Comparison of ENCODE assay signal across 8 cellular contexts in genomic region chr10:128150045-128150493, GRCh38. TPM values are rescaled to one million over a fixed set of nuclear protein-coding genes. Genes with fewer than 3 reads are reported as not detected.
DNase-seq lines count a peak whose midpoint lies in the region; ATAC-seq and TF ChIP-seq lines count a peak whose summit lies in the region.

No MANE protein-coding gene starts in this region.

- H3K9ac ChIP-seq in neuronal stem cell (ENCODE audit: low read depth, low read length, poor library complexity), result no peak overlapping the region

- H3K14ac ChIP-seq in neuronal stem cell (ENCODE audit: low read length), result peak overlapping the region; percentile 50

- H3K4me3 Mint-ChIP-seq in activated T-helper 2 cell treated with anti-CD3 and anti-CD28 coated beads, Interferon-gamma antibody, Interleukin-2, Interleukin-4, amounts not matched to agents 10 μg/mL and 5 μg/mL and 100 μg/mL, durations not matched to agents 14 hours and 24 hours and 36 hours (ENCODE audit: low read depth), result peak overlapping the region; percentile 65

- H3K27me3 ChIP-seq in foreskin keratinocyte (no peaks in the 10 kb centered on the region), neuronal stem cell (ENCODE audit: control insufficient read depth in 3 of 3, insufficient read depth in 3 of 3, low read depth in 1 of 3, low read length in 3 of 3) (peaks cover 0 to 49% (median 0%) of the 10 kb centered on the region in 3 experiments)

- no peak overlapping the region for H2AK5ac ChIP-seq in neuronal stem cell (ENCODE audit: low read depth, low read length)

- H3K79me1 ChIP-seq in neuronal stem cell (ENCODE audit: low read depth, low read length), result no peaks in the 10 kb centered on the region

- H2AFZ ChIP-seq in neuronal stem cell (ENCODE audit: low read length), result peak overlapping the region; percentile 78

- H3K4me1 ChIP-seq in foreskin keratinocyte (no peaks in the 10 kb centered on the region), neuronal stem cell (ENCODE audit: control insufficient read depth in 2 of 2, insufficient read depth in 1 of 2, low read depth in 1 of 2, low read length in 2 of 2) (peaks cover 0 to 4% of the 10 kb centered on the region in 2 donors)

- no peak overlapping the region for H3K4ac ChIP-seq in neuronal stem cell (ENCODE audit: low read length)

- H3K4me3 ChIP-seq in neuronal stem cell (ENCODE audit: low read length in 2 of 2), result peak overlapping the region; percentile 33 to 83

- intact Hi-C loops in activated T-helper 2 cell treated with anti-CD3 and anti-CD28 coated beads, Interferon-gamma antibody, Interleukin-2, Interleukin-4, amounts not matched to agents 10 μg/mL and 5 μg/mL and 100 μg/mL, durations not matched to agents 14 hours and 24 hours and 36 hours (cut with micrococcal nuclease), result loop anchor here (1.0 kb wide), 1 partner anchor 72 kb away; no protein-coding TSS in a partner anchor

- H3K18ac ChIP-seq in neuronal stem cell (ENCODE audit: low read length), result peak overlapping the region; percentile 89

- no peak overlapping the region for H2BK120ac ChIP-seq in neuronal stem cell (ENCODE audit: low read depth, low read length)

- H3K27ac Mint-ChIP-seq in activated T-helper 2 cell treated with anti-CD3 and anti-CD28 coated beads, Interferon-gamma antibody, Interleukin-2, Interleukin-4, amounts not matched to agents 10 μg/mL and 5 μg/mL and 100 μg/mL, durations not matched to agents 14 hours and 24 hours and 36 hours, result no peak overlapping the region

- H4K8ac ChIP-seq in neuronal stem cell (ENCODE audit: low read depth, low read length), result no peak overlapping the region

- H3K23ac ChIP-seq in neuronal stem cell (ENCODE audit: low read depth, low read length, poor library complexity), result peak overlapping the region; percentile 52

- H3K27me3 Mint-ChIP-seq in activated T-helper 2 cell treated with anti-CD3 and anti-CD28 coated beads, Interferon-gamma antibody, Interleukin-2, Interleukin-4, amounts not matched to agents 10 μg/mL and 5 μg/mL and 100 μg/mL, durations not matched to agents 14 hours and 24 hours and 36 hours (ENCODE audit: low read depth), result peaks cover 39% of the 10 kb centered on the region

- no peak overlapping the region for H4K91ac ChIP-seq in neuronal stem cell (ENCODE audit: low read depth, low read length, poor library complexity)

- H3K36me3 Mint-ChIP-seq in activated T-helper 2 cell treated with anti-CD3 and anti-CD28 coated beads, Interferon-gamma antibody, Interleukin-2, Interleukin-4, amounts not matched to agents 10 μg/mL and 5 μg/mL and 100 μg/mL, durations not matched to agents 14 hours and 24 hours and 36 hours (ENCODE audit: low read depth), result peaks cover 9% of the 10 kb centered on the region

- peak; percentile 78 for DNase-seq in OCI-M1 (lab: John Stamatoyannopoulos, UW)
- peak; percentile 72 for DNase-seq in activated T-helper 2 cell treated with anti-CD3 and anti-CD28 coated beads, Interferon-gamma antibody, Interleukin-2, Interleukin-4, amounts not matched to agents 10 μg/mL and 5 μg/mL and 100 μg/mL, durations not matched to agents 14 hours and 24 hours and 36 hours (ENCODE audit: low spot score)
- DNase-seq in foreskin keratinocyte, result peak in 1 of 2 donors; percentile 55
- DNase-seq in neuronal stem cell (ENCODE audit: low spot score), result peak; percentile 83
- DNase-seq in stromal cell of bone marrow (ENCODE audit: low read depth), result peak; percentile 28

- no peaks in the 10 kb centered on the region for H3K36me3 ChIP-seq in neuronal stem cell (replicated peaks in 1 of 2; ENCODE audit: control insufficient read depth in 2 of 2, insufficient read depth in 2 of 2, low read length in 2 of 2)

- peak overlapping the region; percentile 19 for H2BK5ac ChIP-seq in neuronal stem cell (ENCODE audit: low read length)

- H3K9me3 ChIP-seq in neuronal stem cell (replicated peaks in 1 of 2; ENCODE audit: control insufficient read depth in 2 of 2, insufficient read depth in 1 of 2, low read depth in 1 of 2, low read length in 2 of 2), result no peaks in the 10 kb centered on the region

- H2BK12ac ChIP-seq in neuronal stem cell (ENCODE audit: low read length), result no peak overlapping the region

- peaks cover 15% of the 10 kb centered on the region for H3K9me3 Mint-ChIP-seq in activated T-helper 2 cell treated with anti-CD3 and anti-CD28 coated beads, Interferon-gamma antibody, Interleukin-2, Interleukin-4, amounts not matched to agents 10 μg/mL and 5 μg/mL and 100 μg/mL, durations not matched to agents 14 hours and 24 hours and 36 hours

- no peak overlapping the region for H2BK15ac ChIP-seq in neuronal stem cell (ENCODE audit: low read length)

- TF ChIP-seq CTCF in C4-2B (conservative IDR thresholded peaks at IDR 0.05), result peak; percentile 99
- peak; percentile 99 for TF ChIP-seq CTCF in foreskin keratinocyte (conservative IDR thresholded peaks at IDR 0.05)

- H3K27ac ChIP-seq in C4-2B (no peak overlapping the region), foreskin keratinocyte (no peak overlapping the region), neuronal stem cell (replicated peaks; ENCODE audit: low read length) (no peak overlapping the region)

- ATAC-seq in GM19395 (IDR thresholded peaks at IDR 0.05; ENCODE audit: unreplicated experiment), result peak; percentile 91
- ATAC-seq in HG03520 (IDR thresholded peaks at IDR 0.05; ENCODE audit: unreplicated experiment), result peak; percentile 88
- peak; percentile 97 for ATAC-seq in foreskin keratinocyte

- peaks cover 19% of the 10 kb centered on the region for H3K4me1 Mint-ChIP-seq in activated T-helper 2 cell treated with anti-CD3 and anti-CD28 coated beads, Interferon-gamma antibody, Interleukin-2, Interleukin-4, amounts not matched to agents 10 μg/mL and 5 μg/mL and 100 μg/mL, durations not matched to agents 14 hours and 24 hours and 36 hours (ENCODE audit: low read depth)

- WGBS in neuronal stem cell (ENCODE audit: extremely low coverage in 2 of 2, insufficient read length in 2 of 2, insufficient replicate concordance in 1 of 2), 2 donors, result no CpG with 5 or more reads among the region's 53 CpGs

- peak overlapping the region; percentile 81 for H3K4me2 ChIP-seq in neuronal stem cell (ENCODE audit: insufficient read depth, low read length, poor library complexity, severe bottlenecking)

RNA-seq across cellular contexts. Expression of gene MKI67, which starts 23.8 kb away (rescaled TPM):
- 163 and 165 TPM in 2 replicates for total RNA-seq in activated T-helper 2 cell treated with anti-CD3 and anti-CD28 coated beads, Interferon-gamma antibody, Interleukin-2, Interleukin-4, amounts not matched to agents 10 μg/mL and 5 μg/mL and 100 μg/mL, durations not matched to agents 14 hours and 24 hours and 36 hours
- 72.8 and 102 TPM in 2 replicates for total RNA-seq in foreskin keratinocyte
- polyA plus RNA-seq in foreskin keratinocyte, result 11.9 and 17.4 TPM in 2 replicates
- polyA plus RNA-seq in neuronal stem cell (2013, experiment 1 of 2), result 42.4 TPM
- polyA plus RNA-seq in neuronal stem cell (2013, experiment 2 of 2), result 41.6 TPM
